ENCODE assay signal across 8 cellular contexts in the genomic region with DNA sequence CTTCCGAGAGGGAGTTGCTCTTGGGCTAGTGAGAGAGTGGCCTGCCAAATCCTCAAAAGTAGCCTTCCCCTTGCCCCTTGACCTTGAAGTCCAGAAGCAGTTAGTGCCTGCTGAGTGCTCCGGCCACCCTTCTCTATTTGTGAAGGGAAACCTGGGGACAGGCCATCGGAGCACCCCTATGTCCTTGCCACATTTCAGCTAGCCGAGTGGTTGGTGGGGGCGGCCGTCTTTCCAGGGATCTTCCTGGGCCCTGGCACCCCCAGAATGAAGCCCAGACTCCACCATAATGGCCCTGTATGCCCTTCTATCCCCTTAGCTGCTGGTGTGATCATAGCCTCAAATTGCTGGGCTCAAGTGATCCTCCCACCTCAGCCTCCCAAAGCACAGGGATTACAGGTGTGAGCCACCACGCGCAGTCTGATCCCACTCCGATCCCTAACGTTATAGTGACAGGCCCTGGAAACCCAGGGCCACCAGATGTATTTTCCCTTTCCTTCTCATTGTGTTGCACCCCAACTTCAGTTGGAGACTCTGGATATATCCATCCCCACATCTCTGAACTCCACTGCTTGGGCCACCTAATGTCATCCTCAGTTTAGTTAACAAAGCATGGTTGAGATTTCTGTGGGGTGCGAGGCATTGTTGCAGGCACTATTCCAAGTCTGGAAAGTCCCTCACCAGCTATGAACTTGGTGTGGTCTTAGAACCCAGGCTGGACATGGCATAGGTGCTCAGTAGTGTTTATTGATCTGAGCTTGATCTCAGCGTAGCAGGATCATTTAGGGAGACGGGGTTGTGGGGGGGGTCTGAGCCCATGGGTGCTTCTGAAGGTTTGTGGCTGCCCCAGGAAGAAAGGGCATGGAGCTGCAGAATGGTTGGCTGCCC. TPM values are rescaled to one million over a fixed set of nuclear protein-coding genes. Genes with fewer than 3 reads are reported as not detected.
A peak's percentile ranks its signal among the peaks of the same experiment; 100 is the strongest.
DNase-seq lines count a peak whose midpoint lies in the region; ATAC-seq and TF ChIP-seq lines count a peak whose summit lies in the region.

No MANE protein-coding gene starts in this region.

- intact Hi-C loops in activated naive CD4-positive, alpha-beta T cell treated with anti-CD3 and anti-CD28 coated beads for 36 hours (cut with micrococcal nuclease), result loop anchor here (1.0 to 10.0 kb wide), 5 partner anchors 8 to 1481 kb away; partner anchors contain the start of gene TMEM254
- intact Hi-C loops in upper lobe of right lung (cut with DNase I), result no loop called here

- H3K36me3 ChIP-seq in brain microvascular endothelial cell (replicated peaks), result peaks cover 4% of the 10 kb centered on the region
- no peaks in the 10 kb centered on the region for H3K36me3 ChIP-seq in upper lobe of right lung

- in situ Hi-C loops in brain microvascular endothelial cell (cut with HindIII; ENCODE audit: low pct_ligation_motif_present, low sequenced_read_pairs), result loop anchor here (10.0 kb wide), 1 partner anchor 49 kb away; no protein-coding TSS in a partner anchor

- H3K27me3 ChIP-seq in brain microvascular endothelial cell (replicated peaks) (no peaks in the 10 kb centered on the region), upper lobe of right lung (no peaks in the 10 kb centered on the region)

- peaks cover 59% of the 10 kb centered on the region for H3K4me1 ChIP-seq in upper lobe of right lung

- H3K9me3 ChIP-seq in upper lobe of right lung, result no peaks in the 10 kb centered on the region

- H3K9me3 Mint-ChIP-seq in activated naive CD4-positive, alpha-beta T cell treated with anti-CD3 and anti-CD28 coated beads for 36 hours, result no peaks in the 10 kb centered on the region
- no peaks in the 10 kb centered on the region for H3K9me3 Mint-ChIP-seq in memory B cell

- no peak for DNase-seq in activated naive CD4-positive, alpha-beta T cell treated with anti-CD3 and anti-CD28 coated beads for 36 hours
- no peak for DNase-seq in activated naive CD4-positive, alpha-beta T cell treated with anti-CD3 and anti-CD28 coated beads, Interleukin-2, amount 50 U/mL, for 16 hours
- DNase-seq in brain microvascular endothelial cell, result no peak
- no peak for DNase-seq in memory B cell (ENCODE audit: low spot score in 2 of 2)
- no peak for DNase-seq in upper lobe of right lung
- no peak for DNase-seq in NCI-H345 (lab: John Stamatoyannopoulos, UW)
- no peak for DNase-seq in NCI-H1417 treated with DMSO at 0.1 percent for 48 hours (lab: John Stamatoyannopoulos, UW)
- DNase-seq in retina, result no peak

- H3K27ac ChIP-seq in brain microvascular endothelial cell, result peak overlapping the region; percentile 60
- peak overlapping the region; percentile 98 for H3K27ac ChIP-seq in upper lobe of right lung

- CTCF ChIA-PET in activated naive CD4-positive, alpha-beta T cell treated with anti-CD3 and anti-CD28 coated beads for 36 hours (lab: Charles Lee), result interaction anchor here (0.7 to 24.3 kb wide), 4 partner anchors 9 to 50 kb away, joined by 3 to 916 read pairs (median 46); no protein-coding TSS in a partner anchor

- TF ChIP-seq CTCF in brain microvascular endothelial cell (IDR thresholded peaks at IDR 0.05; ENCODE audit: low read depth, low read length, missing control alignments) (no peak), upper lobe of right lung (IDR thresholded peaks at IDR 0.05) (no peak)

- peak overlapping the region; percentile 93 for H3K27ac Mint-ChIP-seq in activated naive CD4-positive, alpha-beta T cell treated with anti-CD3 and anti-CD28 coated beads for 36 hours
- peak overlapping the region; percentile 88 for H3K27ac Mint-ChIP-seq in memory B cell

- peak overlapping the region; percentile 82 for H3K4me3 ChIP-seq in brain microvascular endothelial cell (ENCODE audit: low read depth, low read length)
- H3K4me3 ChIP-seq in upper lobe of right lung, result peak overlapping the region; percentile 91

- peaks cover 15% of the 10 kb centered on the region for H3K36me3 Mint-ChIP-seq in activated naive CD4-positive, alpha-beta T cell treated with anti-CD3 and anti-CD28 coated beads for 36 hours (ENCODE audit: low read depth)
- no peaks in the 10 kb centered on the region for H3K36me3 Mint-ChIP-seq in memory B cell

- ATAC-seq in memory B cell (ENCODE audit: low read depth) (no peak), upper lobe of right lung (no peak)

- peak overlapping the region; percentile 98 for H3K4me3 Mint-ChIP-seq in activated naive CD4-positive, alpha-beta T cell treated with anti-CD3 and anti-CD28 coated beads for 36 hours
- H3K4me3 Mint-ChIP-seq in memory B cell, result peak overlapping the region; percentile 88

- H3K27me3 Mint-ChIP-seq in activated naive CD4-positive, alpha-beta T cell treated with anti-CD3 and anti-CD28 coated beads for 36 hours (ENCODE audit: low read depth), result no peaks in the 10 kb centered on the region
- no peaks in the 10 kb centered on the region for H3K27me3 Mint-ChIP-seq in memory B cell

- peaks cover 55% of the 10 kb centered on the region for H3K4me1 Mint-ChIP-seq in activated naive CD4-positive, alpha-beta T cell treated with anti-CD3 and anti-CD28 coated beads for 36 hours (ENCODE audit: low read depth)
- H3K4me1 Mint-ChIP-seq in memory B cell, result peaks cover 43% of the 10 kb centered on the region

RNA-seq across cellular contexts. Expression of gene TSPAN14, which starts 1.6 kb away (rescaled TPM):
- total RNA-seq in activated naive CD4-positive, alpha-beta T cell treated with anti-CD3 and anti-CD28 coated beads for 36 hours, result 10 to 100 TPM; 33.5 to 35.5 TPM
- 157 TPM for total RNA-seq in upper lobe of right lung

RNA-seq across cellular contexts. Expression of gene PRXL2A, which starts 47.4 kb away (rescaled TPM):
- 10 to 100 TPM; 17.6 to 17.7 TPM for total RNA-seq in activated naive CD4-positive, alpha-beta T cell treated with anti-CD3 and anti-CD28 coated beads for 36 hours
- 52.9 TPM for total RNA-seq in upper lobe of right lung
